ENCODE assay signal across 10 cellular contexts in genomic region chr17:4310349-4311060, GRCh38. TPM values are rescaled to one million over a fixed set of nuclear protein-coding genes. Genes with fewer than 3 reads are reported as not detected.
DNase-seq lines count a peak whose midpoint lies in the region; ATAC-seq and TF ChIP-seq lines count a peak whose summit lies in the region.
"Had no signal": no experiment of that assay in that cellular context is flagged by ENCODE, and none has a peak within 500 bp of the region (broad histone marks: within the 10 kb centered on the region; RNA-seq: fewer than 3 reads in every experiment).

No MANE protein-coding gene starts in this region.

- no peak for TF ChIP-seq CTCF in CD8-positive, alpha-beta T cell (IDR thresholded peaks at IDR 0.05)
- no peak for TF ChIP-seq CTCF in nephron progenitor cell (IDR thresholded peaks at IDR 0.05)
- TF ChIP-seq CTCF in BE2C (IDR thresholded peaks at IDR 0.05; ENCODE audit: low read depth, low read length) = no peak

- intact Hi-C loops in CD8-positive, alpha-beta T cell (cut with DNase I, micrococcal nuclease) = no loop called here

- CTCF ChIA-PET in CD8-positive, alpha-beta T cell (lab: Charles Lee) = no interaction called here
- CTCF ChIA-PET in T-cell (lab: Charles Lee) = interaction anchor here in 1 of 2 donors (0.6 kb wide), 1 partner anchor 86 kb away, joined by 10 read pairs; no protein-coding TSS in a partner anchor

- H3K4me3 Mint-ChIP-seq in CD8-positive, alpha-beta T cell = no peak overlapping the region
- H3K4me3 Mint-ChIP-seq in T-cell (peak overlapping the region in 1 of 3 donors; percentile 28), nephron progenitor cell (no peak overlapping the region)

- POLR2A ChIA-PET in CD8-positive, alpha-beta T cell (lab: Charles Lee) = no interaction called here
- POLR2A ChIA-PET in T-cell (lab: Charles Lee) = interaction anchor here in 1 of 2 donors (0.6 kb wide), 1 partner anchor 100 kb away, joined by 3 read pairs; no protein-coding TSS in a partner anchor

- H3K36me3 Mint-ChIP-seq in CD8-positive, alpha-beta T cell = peaks cover 20% of the 10 kb centered on the region
- H3K36me3 Mint-ChIP-seq in T-cell = peaks cover 4% of the 10 kb centered on the region
- peaks cover 78% of the 10 kb centered on the region for H3K36me3 Mint-ChIP-seq in nephron progenitor cell (ENCODE audit: low read depth)

- no peaks in the 10 kb centered on the region for H3K9me3 Mint-ChIP-seq in CD8-positive, alpha-beta T cell
- H3K9me3 Mint-ChIP-seq in T-cell = no peaks in the 10 kb centered on the region
- peaks cover 48% of the 10 kb centered on the region for H3K9me3 Mint-ChIP-seq in nephron progenitor cell

- H3K27me3 ChIP-seq in CD8-positive, alpha-beta T cell (ENCODE audit: insufficient read depth, low read length) = no peaks in the 10 kb centered on the region
- H3K27me3 ChIP-seq in BE2C = no peaks in the 10 kb centered on the region
- H3K27me3 ChIP-seq: SJSA1 had no signal

- peaks cover 14% of the 10 kb centered on the region for H3K4me1 ChIP-seq in CD8-positive, alpha-beta T cell (ENCODE audit: insufficient read depth, low read length)
- no peaks in the 10 kb centered on the region for H3K4me1 ChIP-seq in BE2C

- no peak for DNase-seq in CD8-positive, alpha-beta T cell
- DNase-seq in T-cell = no peak
- peak; percentile 85 for DNase-seq in globus pallidus (ENCODE audit: low spot score)
- DNase-seq in nephron progenitor cell = no peak
- DNase-seq in NCI-H1694 treated with DMSO at 0.1 percent for 48 hours (lab: John Stamatoyannopoulos, UW) = no peak
- DNase-seq in NCI-H748 (lab: John Stamatoyannopoulos, UW; ENCODE audit: unreplicated experiment) = no peak
- no peak for DNase-seq in BE2C
- no peak for DNase-seq in amniotic stem cell (lab: John Stamatoyannopoulos, UW)
- DNase-seq: NCI-H446 had no signal

- ATAC-seq in CD8-positive, alpha-beta T cell = no peak
- no peak for ATAC-seq in T-cell (replicated peaks in 1 of 4)

- H3K4me1 Mint-ChIP-seq in CD8-positive, alpha-beta T cell (ENCODE audit: low read depth) = peaks cover 62% of the 10 kb centered on the region
- H3K4me1 Mint-ChIP-seq in T-cell = peaks cover 67 to 76% (median 69%) of the 10 kb centered on the region in 3 donors
- H3K4me1 Mint-ChIP-seq in nephron progenitor cell = peaks cover 6% of the 10 kb centered on the region

- no peaks in the 10 kb centered on the region for H3K36me3 ChIP-seq in CD8-positive, alpha-beta T cell (ENCODE audit: insufficient read depth, low read length)
- no peaks in the 10 kb centered on the region for H3K36me3 ChIP-seq in BE2C

- H3K27me3 Mint-ChIP-seq in CD8-positive, alpha-beta T cell (ENCODE audit: low read depth) = no peaks in the 10 kb centered on the region
- no peaks in the 10 kb centered on the region for H3K27me3 Mint-ChIP-seq in T-cell
- peaks cover 2% of the 10 kb centered on the region for H3K27me3 Mint-ChIP-seq in nephron progenitor cell (ENCODE audit: low read depth, poor library complexity)

- H3K27ac ChIP-seq in CD8-positive, alpha-beta T cell (ENCODE audit: low read depth, low read length) = no peak overlapping the region
- H3K27ac ChIP-seq: SJSA1 had no signal

- no peaks in the 10 kb centered on the region for H3K9me3 ChIP-seq in CD8-positive, alpha-beta T cell (ENCODE audit: low read length)
- H3K9me3 ChIP-seq in BE2C = no peaks in the 10 kb centered on the region
- H3K9me3 ChIP-seq: SJSA1 had no signal

- peak overlapping the region; percentile 74 for H3K27ac Mint-ChIP-seq in CD8-positive, alpha-beta T cell
- H3K27ac Mint-ChIP-seq in T-cell = peak overlapping the region; percentile 51 to 59
- H3K27ac Mint-ChIP-seq in nephron progenitor cell = peak overlapping the region; percentile 24

- H3K4me3 ChIP-seq in CD8-positive, alpha-beta T cell (ENCODE audit: low read depth, low read length) = no peak overlapping the region
- no peak overlapping the region for H3K4me3 ChIP-seq in BE2C (ENCODE audit: low read depth, low read length)
- H3K4me3 ChIP-seq: SJSA1 had no signal

RNA-seq across cellular contexts. Expression of gene ANKFY1, which starts 46.7 kb away (rescaled TPM):
- 10 to 100 TPM; 26.2 to 28.6 TPM for total RNA-seq in CD8-positive, alpha-beta T cell
- total RNA-seq in T-cell = 10 to 100 TPM; 58.0 to 69.6 (median 67.0) TPM
- polyA plus RNA-seq in BE2C (2012; ENCODE audit: insufficient read depth, insufficient read length, low read depth) = 25.8 TPM

RNA-seq across cellular contexts. Expression of gene UBE2G1, which starts 56.0 kb away (rescaled TPM):
- total RNA-seq in CD8-positive, alpha-beta T cell = 10 to 100 TPM; 65.8 to 68.0 TPM
- 10 to 100 TPM; 49.6 to 62.5 (median 56.4) TPM for total RNA-seq in T-cell
- 36.5 TPM for polyA plus RNA-seq in BE2C (2012; ENCODE audit: insufficient read depth, insufficient read length, low read depth)

Comparison
In these comparisons a context has a peak if more than half of its experiments do, and no peak if none do; other contexts are left out.
1. H3K27ac Mint-ChIP-seq: peak in every context shown above with its lines; median percentile 74 in CD8-positive, alpha-beta T cell; 55 in T-cell; 24 in nephron progenitor cell.